Comparison of ENCODE assay signal across 23 cellular contexts in genomic region chr20:49784291-49784690, GRCh38.
"Had no signal": no experiment of that assay in that cellular context is flagged by ENCODE, and none has a peak within 500 bp of the region (broad histone marks: within the 10 kb centered on the region; RNA-seq: fewer than 3 reads in every experiment).

No MANE protein-coding gene starts in this region.

- H3K36me3 ChIP-seq: colonic mucosa, esophagus squamous epithelium, gastrocnemius medialis, heart right ventricle, left lung, lower lobe of right lung had no signal

- H3K4me3 ChIP-seq: colonic mucosa, esophagus squamous epithelium, gastrocnemius medialis, heart right ventricle, left lung, lower lobe of right lung had no signal

- H3K4me1 ChIP-seq: colonic mucosa had no signal

- H3K27me3 ChIP-seq: colonic mucosa, esophagus squamous epithelium, gastrocnemius medialis, heart right ventricle, left lung had no signal

- ATAC-seq: effector memory CD8-positive, alpha-beta T cell; esophagus mucosa; gastrocnemius medialis; heart right ventricle; left cardiac atrium; left lung; left ventricle myocardium superior; lower lobe of right lung had no signal

- H3K9me3 Mint-ChIP-seq: dendritic cell treated with granulocyte-macrophage colony-stimulating factor and Interleukin-4, amounts not matched to agents 40 ng/mL and 50 ng/mL, for 4 days; effector memory CD8-positive, alpha-beta T cell; endodermal cell had no signal

- DNase-seq: colonic mucosa; cortex of kidney; effector CD8-positive, alpha-beta T cell; effector memory CD8-positive, alpha-beta T cell; endodermal cell; erythroblast; esophagus squamous epithelium; foreskin fibroblast; foreskin melanocyte; gastrocnemius medialis; glutamatergic neuron; head of caudate nucleus; heart right ventricle; hippocampal formation; left cardiac atrium; left lung; left ventricle myocardium superior; lower lobe of right lung; mesendoderm; midbrain had no signal

- H3K27me3 Mint-ChIP-seq: dendritic cell treated with granulocyte-macrophage colony-stimulating factor and Interleukin-4, amounts not matched to agents 40 ng/mL and 50 ng/mL, for 4 days; effector memory CD8-positive, alpha-beta T cell had no signal

- H3K4me3 Mint-ChIP-seq: dendritic cell treated with granulocyte-macrophage colony-stimulating factor and Interleukin-4, amounts not matched to agents 40 ng/mL and 50 ng/mL, for 4 days; effector memory CD8-positive, alpha-beta T cell; endodermal cell had no signal

- H3K27ac ChIP-seq: colonic mucosa, epithelial cell of prostate, gastrocnemius medialis, heart right ventricle, left lung, lower lobe of right lung had no signal

- H3K9me3 ChIP-seq: colonic mucosa, esophagus squamous epithelium, gastrocnemius medialis, heart right ventricle, left lung, lower lobe of right lung had no signal

- H3K27ac Mint-ChIP-seq: dendritic cell treated with granulocyte-macrophage colony-stimulating factor and Interleukin-4, amounts not matched to agents 40 ng/mL and 50 ng/mL, for 4 days; effector memory CD8-positive, alpha-beta T cell; endodermal cell had no signal
